ENCODE assay signal across 32 cellular contexts in the genomic region with DNA sequence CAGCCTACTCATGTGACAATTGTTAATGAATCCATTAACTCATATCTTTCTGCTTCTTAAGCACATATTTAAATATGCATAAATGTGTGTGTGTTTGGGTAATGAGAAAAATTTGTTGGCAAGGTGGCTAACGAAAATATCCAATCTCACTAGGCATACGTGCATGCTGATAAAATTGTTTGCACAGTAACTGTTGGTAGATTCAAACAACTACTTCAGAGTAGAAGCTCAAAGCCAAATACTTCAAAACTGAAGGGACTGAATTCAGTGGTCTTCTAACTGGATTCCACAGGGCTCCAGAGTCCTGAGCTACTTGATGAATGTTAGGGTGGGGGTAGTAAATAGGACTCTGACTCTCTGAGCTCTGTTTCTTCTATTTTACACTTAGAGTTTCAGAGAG.
"Had no signal": no experiment of that assay in that cellular context is flagged by ENCODE, and none has a peak within 500 bp of the region (broad histone marks: within the 10 kb centered on the region; RNA-seq: fewer than 3 reads in every experiment).

No MANE protein-coding gene starts in this region.

- DNase-seq: activated B cell treated with CpG ODN at 0.5 μM for 24 hours; activated CD4-positive, alpha-beta memory T cell treated with anti-CD3 and anti-CD28 coated beads for 36 hours; activated CD4-positive, alpha-beta T cell treated with anti-CD3 and anti-CD28 coated beads for 4 hours; activated CD4-positive, alpha-beta T cell treated with anti-CD3 and anti-CD28 coated beads, Interleukin-2, amount 50 U/mL, for 1 hour; activated CD4-positive, CD25-positive, alpha-beta regulatory T cell treated with anti-CD3 and anti-CD28 coated beads, Interleukin-2, amount 50 U/mL, for 72 hours; activated CD8-positive, alpha-beta memory T cell treated with anti-CD3 and anti-CD28 coated beads, Interleukin-2, amount 50 U/mL, for 4 hours; activated gamma-delta T cell treated with Interleukin-2 at 50 U/mL for 16 hours; activated naive CD4-positive, alpha-beta T cell treated with anti-CD3 and anti-CD28 coated beads for 36 hours; activated T-cell treated with anti-CD3 and anti-CD28 coated beads for 4 hours; activated T-cell treated with anti-CD3 and anti-CD28 coated beads, Interleukin-2, amount 50 U/mL, for 4 hours; NCI-H1092 treated with DMSO at 0.1 percent for 48 hours; NCI-H1417; NCI-H146; NCI-H187; NCI-H2081; NCI-H2171 treated with DMSO at 0.1 percent for 48 hours; NCI-H345; NCI-H524 treated with DMSO at 0.1 percent for 48 hours; NK-92 treated with Interleukin-12 subunit alpha and Interleukin-12 subunit beta, amount 100 ng/mL, for 24 hours; PC-3; Peyer's patch; RPMI8226; SW 1271; T-helper 1 cell; T-helper 2 cell; T-helper 9 cell had no signal

- H3K27ac ChIP-seq: adrenal gland, Peyer's patch, VCaP had no signal

- FAIRE-seq: astrocyte, bronchial epithelial cell, K562 had no signal

- H3K4me3 ChIP-seq: adrenal gland, K562, Peyer's patch had no signal

- H3K36me3 ChIP-seq: adrenal gland, Peyer's patch had no signal

- H3K9me3 ChIP-seq: adrenal gland had no signal

- ATAC-seq: activated naive CD4-positive, alpha-beta T cell treated with anti-CD3 and anti-CD28 coated beads, Interleukin-2, amount 50 U/mL, for 72 hours; activated T-cell treated with anti-CD3 and anti-CD28 coated beads, Interleukin-2, amount 50 U/mL, for 4 hours; K562; PC-3 had no signal

- H3K27me3 ChIP-seq: adrenal gland, Peyer's patch had no signal

- H3K4me1 ChIP-seq: adrenal gland, Peyer's patch had no signal
